26 cellular contexts compared by ENCODE assay signal in the genomic region with DNA sequence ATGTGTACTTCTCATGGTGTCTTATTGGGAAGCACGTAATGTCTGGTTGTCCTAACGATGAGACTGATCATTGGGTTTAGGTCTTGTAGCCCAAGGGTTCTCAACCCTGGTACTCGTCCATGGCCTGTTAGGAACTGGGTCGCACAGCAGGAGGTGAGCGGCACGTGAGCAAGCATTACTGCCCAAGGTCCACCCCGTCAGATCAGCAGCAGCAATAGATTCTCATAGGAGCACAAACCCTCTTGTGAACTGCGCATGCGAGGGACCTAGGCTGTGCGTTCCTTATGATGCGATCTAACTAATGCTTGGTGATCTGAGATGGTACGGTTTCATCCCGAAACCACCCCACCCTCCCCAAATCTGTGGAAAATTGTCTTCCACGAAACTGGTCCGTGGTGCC.
"Had no signal": no experiment of that assay in that cellular context is flagged by ENCODE, and none has a peak within 500 bp of the region (broad histone marks: within the 10 kb centered on the region; RNA-seq: fewer than 3 reads in every experiment).

No MANE protein-coding gene starts in this region.

- H2AFZ ChIP-seq: hepatocyte had no signal

- H3K4me2 ChIP-seq: hepatocyte had no signal

- H3K9me3 ChIP-seq: colonic mucosa, esophagus muscularis mucosa, gastroesophageal sphincter, heart left ventricle, left lung, lower lobe of right lung, mucosa of descending colon had no signal

- H3K36me3 ChIP-seq: colonic mucosa had no signal

- H3K27me3 ChIP-seq: colonic mucosa, esophagus muscularis mucosa, foreskin keratinocyte, gastroesophageal sphincter, heart left ventricle, hepatocyte, left lung had no signal

- H3K9me3 Mint-ChIP-seq: dendritic cell treated with granulocyte-macrophage colony-stimulating factor and Interleukin-4, amounts not matched to agents 40 ng/mL and 50 ng/mL, for 4 days; effector memory CD8-positive, alpha-beta T cell; immature natural killer cell had no signal

- H3K27ac Mint-ChIP-seq: dendritic cell treated with granulocyte-macrophage colony-stimulating factor and Interleukin-4, amounts not matched to agents 40 ng/mL and 50 ng/mL, for 4 days; effector memory CD8-positive, alpha-beta T cell; endodermal cell; immature natural killer cell; mesothelial cell of epicardium had no signal

- H3K4me3 Mint-ChIP-seq: dendritic cell treated with granulocyte-macrophage colony-stimulating factor and Interleukin-4, amounts not matched to agents 40 ng/mL and 50 ng/mL, for 4 days; effector memory CD8-positive, alpha-beta T cell; endodermal cell; immature natural killer cell; mesothelial cell of epicardium; naive B cell had no signal

- DNase-seq: colonic mucosa; cortex of kidney; effector CD8-positive, alpha-beta T cell; effector memory CD8-positive, alpha-beta T cell; endodermal cell; foreskin keratinocyte; heart left ventricle; hypothalamus; immature natural killer cell; islet precursor cell; kidney; kidney glomerular epithelial cell; left lung; left ventricle myocardium superior; lower lobe of right lung; mesenchymal stem cell; mucosa of descending colon; naive B cell had no signal

- H3K27ac ChIP-seq: colonic mucosa, epithelial cell of prostate, esophagus muscularis mucosa, foreskin keratinocyte, gastroesophageal sphincter, heart left ventricle, hepatocyte, left lung, lower lobe of right lung had no signal

- H3K27me3 Mint-ChIP-seq: dendritic cell treated with granulocyte-macrophage colony-stimulating factor and Interleukin-4, amounts not matched to agents 40 ng/mL and 50 ng/mL, for 4 days; effector memory CD8-positive, alpha-beta T cell; naive B cell had no signal

- ATAC-seq: effector memory CD8-positive, alpha-beta T cell; foreskin keratinocyte; gastroesophageal sphincter; heart left ventricle; left lung; left ventricle myocardium superior; lower lobe of right lung; mucosa of descending colon had no signal

- H3K4me3 ChIP-seq: colonic mucosa, esophagus muscularis mucosa, gastroesophageal sphincter, heart left ventricle, hepatocyte, left lung, lower lobe of right lung, mucosa of descending colon had no signal

- FAIRE-seq: endometrium, frontal cortex, kidney had no signal

- H3K4me1 ChIP-seq: colonic mucosa had no signal
